ENCODE assay signal across 8 cellular contexts in genomic region chr9:129884220-129885017, GRCh38. TPM values are rescaled to one million over a fixed set of nuclear protein-coding genes. Genes with fewer than 3 reads are reported as not detected.
DNase-seq lines count a peak whose midpoint lies in the region; ATAC-seq lines count a peak whose summit lies in the region.

No MANE protein-coding gene starts in this region.

- H3K4me1 ChIP-seq in aorta (ENCODE audit: control insufficient read depth in 1 of 2, insufficient read depth in 2 of 2, low read length in 2 of 2) = no peaks in the 10 kb centered on the region

- H3K4me3 Mint-ChIP-seq in T-helper 17 cell = peak overlapping the region; percentile 96

- DNase-seq in NCI-H1436 treated with DMSO at 0.1 percent for 48 hours (lab: John Stamatoyannopoulos, UW) (peak; percentile 59), T-helper 17 cell (peak; percentile 92 to 93 (median 93)), hepatic stellate cell (ENCODE audit: low spot score) (peak; percentile 85), renal cortical epithelial cell (ENCODE audit: low read depth) (peak; percentile 76), aorta (peak; percentile 94 to 96)

- H3K4me3 ChIP-seq in GM08714 (ENCODE audit: low read length) (peak overlapping the region; percentile 55; the same call in 1 of the 2 replicates), aorta (ENCODE audit: low read length in 2 of 2) (no peak overlapping the region)

- WGBS in aorta, 2 donors = 13% methylated on average over 24 of the region's 24 CpGs

- intact Hi-C loops in aorta (cut with DNase I) = loop anchor here (5.0 kb wide), 2 partner anchors 47 to 158 kb away; partner anchors contain the start of genes FNBP1 (in 2 of the 2), C9orf78 (in 1 of the 2) and USP20 (in 1 of the 2)

- peaks cover 51% of the 10 kb centered on the region for H3K4me1 Mint-ChIP-seq in T-helper 17 cell

- ATAC-seq in HG02642 (IDR thresholded peaks at IDR 0.05; ENCODE audit: poor library complexity, unreplicated experiment) (peak; percentile 46), T-helper 17 cell (peak; percentile 54), aorta (ENCODE audit: low FRiP score) (peak; percentile 87)

- no peaks in the 10 kb centered on the region for H3K27me3 ChIP-seq in aorta (ENCODE audit: control insufficient read depth in 1 of 2, insufficient read depth in 2 of 2, low read length in 1 of 2)

- H3K27me3 Mint-ChIP-seq in T-helper 17 cell = no peaks in the 10 kb centered on the region

- H3K9me3 ChIP-seq in T-helper 17 cell (ENCODE audit: control insufficient read depth, low read length, poor library complexity, severe bottlenecking) = no peaks in the 10 kb centered on the region
- no peaks in the 10 kb centered on the region for H3K9me3 ChIP-seq in aorta (ENCODE audit: control insufficient read depth, low read length)

- peak overlapping the region; percentile 100 for H3K27ac Mint-ChIP-seq in T-helper 17 cell

- peaks cover 2% of the 10 kb centered on the region for H3K36me3 Mint-ChIP-seq in T-helper 17 cell (ENCODE audit: low read depth)

- H3K27ac ChIP-seq in angular gyrus (ENCODE audit: low read depth, low read length) = peak overlapping the region; percentile 67
- H3K27ac ChIP-seq in aorta (ENCODE audit: low read depth in 1 of 2, low read length in 2 of 2) = peak overlapping the region; percentile 21 to 32

- peaks cover 0 to 7% of the 10 kb centered on the region in 2 donors for H3K36me3 ChIP-seq in aorta (ENCODE audit: control insufficient read depth in 1 of 2, insufficient read depth in 2 of 2, low read length in 1 of 2)

RNA-seq across cellular contexts. Expression of gene USP20, which starts 49.2 kb away (rescaled TPM):
- 10 to 100 TPM; 80.7 to 90.0 TPM for total RNA-seq in T-helper 17 cell
- 5.2 and 18.4 TPM in 2 replicates for total RNA-seq in renal cortical epithelial cell
- 10 to 100 TPM; 36.4 to 54.2 TPM for total RNA-seq in aorta
- polyA plus RNA-seq in aorta = 100 to 1,000 TPM in 1 of 2 donors, 10 to 100 TPM in 1; 15.9 to 108 TPM

RNA-seq across cellular contexts. Expression of gene C9orf78, which starts 49.3 kb away (rescaled TPM):
- 100 to 1,000 TPM in 1 of 2 donors, 10 to 100 TPM in 1; 96.2 to 111 TPM for total RNA-seq in T-helper 17 cell
- 48.6 and 64.5 TPM in 2 replicates for total RNA-seq in renal cortical epithelial cell
- total RNA-seq in aorta = 10 to 100 TPM; 33.8 to 38.1 TPM
- polyA plus RNA-seq in aorta = 10 to 100 TPM; 67.5 to 93.0 TPM
